Comparison of ENCODE assay signal across 10 cellular contexts in genomic region chr16:17365591-17366298, GRCh38.
DNase-seq lines count a peak whose midpoint lies in the region; ATAC-seq and TF ChIP-seq lines count a peak whose summit lies in the region.
"Had no signal": no experiment of that assay in that cellular context is flagged by ENCODE, and none has a peak within 500 bp of the region (broad histone marks: within the 10 kb centered on the region; RNA-seq: fewer than 3 reads in every experiment).

No MANE protein-coding gene starts in this region.

- H3K4me3 ChIP-seq in esophagus squamous epithelium, result no peak overlapping the region
- H3K4me3 ChIP-seq: skin epidermis had no signal

- intact Hi-C loops in esophagus squamous epithelium (cut with DNase I), result no loop called here

- DNase-seq in activated CD8-positive, alpha-beta memory T cell treated with anti-CD3 and anti-CD28 coated beads, Interleukin-2, amount 10 ng/mL, durations not matched to agents 7 days and 5 days, result no peak
- DNase-seq in activated CD8-positive, alpha-beta memory T cell treated with anti-CD3 and anti-CD28 coated beads, Interleukin-2, amount 50 U/mL, for 4 hours, result no peak
- DNase-seq in T-cell (no peak), esophagus squamous epithelium (lab: John Stamatoyannopoulos, UW) (no peak)
- no peak for DNase-seq in stimulated activated naive B cell treated with anti-CD40 and anti-IgM and Interleukin-4, amounts not matched to agents 10 μg/mL and 1 μg/mL and 100 μg/mL, for 72 hours
- no peak for DNase-seq in stimulated activated CD4-positive, alpha-beta T cell treated with anti-CD3 and anti-CD28 coated beads, Interleukin-15, amount 100 ng/mL, for 24 hours
- DNase-seq: NCI-H1048 had no signal

- no peak for TF ChIP-seq POLR2A in esophagus squamous epithelium (IDR thresholded peaks at IDR 0.05)

- no peaks in the 10 kb centered on the region for H3K27me3 ChIP-seq in esophagus squamous epithelium

- H3K36me3 Mint-ChIP-seq in activated CD8-positive, alpha-beta memory T cell treated with anti-CD3 and anti-CD28 coated beads, Interleukin-2, amount 10 ng/mL, durations not matched to agents 7 days and 5 days, result peaks cover 21% of the 10 kb centered on the region
- no peaks in the 10 kb centered on the region for H3K36me3 Mint-ChIP-seq in T-cell
- peaks cover 38 to 55% of the 10 kb centered on the region in 2 donors for H3K36me3 Mint-ChIP-seq in stimulated activated naive B cell treated with anti-CD40 and anti-IgM and Interleukin-4, amounts not matched to agents 10 μg/mL and 1 μg/mL and 100 μg/mL, for 72 hours

- H3K27me3 Mint-ChIP-seq in activated CD8-positive, alpha-beta memory T cell treated with anti-CD3 and anti-CD28 coated beads, Interleukin-2, amount 10 ng/mL, durations not matched to agents 7 days and 5 days, result no peaks in the 10 kb centered on the region
- H3K27me3 Mint-ChIP-seq in T-cell, result no peaks in the 10 kb centered on the region
- H3K27me3 Mint-ChIP-seq in stimulated activated naive B cell treated with anti-CD40 and anti-IgM and Interleukin-4, amounts not matched to agents 10 μg/mL and 1 μg/mL and 100 μg/mL, for 72 hours, result no peaks in the 10 kb centered on the region

- no peaks in the 10 kb centered on the region for H3K36me3 ChIP-seq in esophagus squamous epithelium

- H3K4me1 Mint-ChIP-seq in activated CD8-positive, alpha-beta memory T cell treated with anti-CD3 and anti-CD28 coated beads, Interleukin-2, amount 10 ng/mL, durations not matched to agents 7 days and 5 days, result peaks cover 94% of the 10 kb centered on the region
- peaks cover 98 to 100% (median 99%) of the 10 kb centered on the region in 3 donors for H3K4me1 Mint-ChIP-seq in T-cell
- H3K4me1 Mint-ChIP-seq in stimulated activated naive B cell treated with anti-CD40 and anti-IgM and Interleukin-4, amounts not matched to agents 10 μg/mL and 1 μg/mL and 100 μg/mL, for 72 hours, result peaks cover 68 to 94% of the 10 kb centered on the region in 2 donors

- H3K9me3 ChIP-seq in esophagus squamous epithelium, result no peaks in the 10 kb centered on the region

- no peaks in the 10 kb centered on the region for H3K9me3 Mint-ChIP-seq in activated CD8-positive, alpha-beta memory T cell treated with anti-CD3 and anti-CD28 coated beads, Interleukin-2, amount 10 ng/mL, durations not matched to agents 7 days and 5 days (ENCODE audit: low read depth)
- peaks cover 0 to 3% (median 0%) of the 10 kb centered on the region in 3 donors for H3K9me3 Mint-ChIP-seq in T-cell
- H3K9me3 Mint-ChIP-seq in stimulated activated naive B cell treated with anti-CD40 and anti-IgM and Interleukin-4, amounts not matched to agents 10 μg/mL and 1 μg/mL and 100 μg/mL, for 72 hours, result peaks cover 0 to 5% of the 10 kb centered on the region in 2 donors

- peaks cover 30 to 89% (median 52%) of the 10 kb centered on the region in 3 donors for H3K4me1 ChIP-seq in esophagus squamous epithelium

- peak overlapping the region in 3 of 4 donors; percentile 34 to 40 (median 39) for H3K27ac ChIP-seq in esophagus squamous epithelium

- peak overlapping the region; percentile 76 for H3K27ac Mint-ChIP-seq in activated CD8-positive, alpha-beta memory T cell treated with anti-CD3 and anti-CD28 coated beads, Interleukin-2, amount 10 ng/mL, durations not matched to agents 7 days and 5 days
- H3K27ac Mint-ChIP-seq in T-cell, result peak overlapping the region; percentile 98 to 100
- peak overlapping the region; percentile 66 for H3K27ac Mint-ChIP-seq in stimulated activated naive B cell treated with anti-CD40 and anti-IgM and Interleukin-4, amounts not matched to agents 10 μg/mL and 1 μg/mL and 100 μg/mL, for 72 hours

- POLR2A ChIA-PET in T-cell (lab: Charles Lee), result interaction anchor here in 1 of 2 donors (0.7 kb wide), 1 partner anchor 84 kb away, joined by 13 read pairs; no protein-coding TSS in a partner anchor

- ATAC-seq in activated CD8-positive, alpha-beta memory T cell treated with anti-CD3 and anti-CD28 coated beads, Interleukin-2, amount 10 ng/mL, durations not matched to agents 7 days and 5 days, result no peak
- ATAC-seq in T-cell (replicated peaks in 1 of 4) (no peak), HG03378 (IDR thresholded peaks at IDR 0.05; ENCODE audit: unreplicated experiment) (no peak), GM18517 (IDR thresholded peaks at IDR 0.05; ENCODE audit: unreplicated experiment) (no peak)
- ATAC-seq in stimulated activated naive B cell treated with anti-CD40 and anti-IgM and Interleukin-4, amounts not matched to agents 10 μg/mL and 1 μg/mL and 100 μg/mL, for 72 hours (replicated peaks), result no peak

- no peak for TF ChIP-seq CTCF in esophagus squamous epithelium (IDR thresholded peaks at IDR 0.05)

- CTCF ChIA-PET in activated CD8-positive, alpha-beta memory T cell treated with anti-CD3 and anti-CD28 coated beads, Interleukin-2, amount 10 ng/mL, durations not matched to agents 7 days and 5 days (lab: Charles Lee), result interaction anchor here (0.7 to 7.1 kb wide), 6 partner anchors 9 to 102 kb away, joined by 4 to 52 read pairs (median 6); no protein-coding TSS in a partner anchor
- CTCF ChIA-PET in T-cell (lab: Charles Lee), result interaction anchor here in 1 of 2 donors (0.6 kb wide), 2 partner anchors 32 to 75 kb away, joined by 3 to 5 read pairs; no protein-coding TSS in a partner anchor

- WGBS in esophagus squamous epithelium, 2 donors, result 74 to 78% methylated on average over 3 of the region's 3 CpGs

- H3K4me3 Mint-ChIP-seq in activated CD8-positive, alpha-beta memory T cell treated with anti-CD3 and anti-CD28 coated beads, Interleukin-2, amount 10 ng/mL, durations not matched to agents 7 days and 5 days, result no peak overlapping the region
- H3K4me3 Mint-ChIP-seq in T-cell, result peak overlapping the region in 2 of 3 donors; percentile 10 to 88
- peak overlapping the region in 1 of 2 donors; percentile 30 for H3K4me3 Mint-ChIP-seq in stimulated activated naive B cell treated with anti-CD40 and anti-IgM and Interleukin-4, amounts not matched to agents 10 μg/mL and 1 μg/mL and 100 μg/mL, for 72 hours
